In genomic region chr6:43334466-43335095, GRCh38 we compare ENCODE assay signal across 1 cellular context.
A peak's percentile ranks its signal among the peaks of the same experiment; 100 is the strongest.
TF ChIP-seq lines count a peak whose summit lies in the region.

No MANE protein-coding gene starts in this region.

TF ChIP-seq in HepG2, 621 proteins besides CTCF, POLR2A, EP300 and RAD21 (continues in another document):
- peak; percentile 59; the same call in 1 of the 2 replicates for TF ChIP-seq ARID5B (CRISPR knock-in tag; IDR thresholded peaks at IDR 0.05)
- no peak for TF ChIP-seq U2AF1 (optimal IDR thresholded peaks at IDR 0.05; ENCODE audit: low read depth, low read length)
- peak; percentile 80 for TF ChIP-seq ELF3 (CRISPR knock-in tag; IDR thresholded peaks at IDR 0.05)
- TF ChIP-seq ZBED4 (CRISPR knock-in tag; IDR thresholded peaks at IDR 0.05; ENCODE audit: borderline replicate concordance) = 0 out of 2 replicates have a peak, but pooled peaks have one; percentile 33
- 0 out of 2 replicates have a peak, but pooled peaks have one; percentile 39 for TF ChIP-seq ERF (CRISPR knock-in tag; IDR thresholded peaks at IDR 0.05)
- no peak for TF ChIP-seq ZHX1 (CRISPR knock-in tag; IDR thresholded peaks at IDR 0.05; ENCODE audit: low read depth)
- 0 out of 2 replicates have a peak, but pooled peaks have one; percentile 25 for TF ChIP-seq MED1 (CRISPR knock-in tag; IDR thresholded peaks at IDR 0.05)
- TF ChIP-seq SP1 (IDR thresholded peaks at IDR 0.05) = no peak
- no peak; the same call in 1 of the 2 replicates for TF ChIP-seq SP1 (CRISPR knock-in tag; IDR thresholded peaks at IDR 0.05)
- TF ChIP-seq FOXA3 (CRISPR knock-in tag; IDR thresholded peaks at IDR 0.05) = 0 out of 2 replicates have a peak, but pooled peaks have one; percentile 30
- TF ChIP-seq ZSCAN5A (CRISPR knock-in tag; IDR thresholded peaks at IDR 0.05; ENCODE audit: borderline replicate concordance) = no peak
- peak; percentile 41; the same call in 1 of the 2 replicates for TF ChIP-seq ZNF792 (CRISPR knock-in tag; IDR thresholded peaks at IDR 0.05)
- TF ChIP-seq RXRB (CRISPR knock-in tag; IDR thresholded peaks at IDR 0.05; ENCODE audit: borderline replicate concordance) = 0 out of 2 replicates have a peak, but pooled peaks have one; percentile 40
- TF ChIP-seq ZSCAN9 (CRISPR knock-in tag; IDR thresholded peaks at IDR 0.05; ENCODE audit: borderline replicate concordance) = peak; percentile 68; the same call in 1 of the 2 replicates
- TF ChIP-seq NFIB (CRISPR knock-in tag; IDR thresholded peaks at IDR 0.05; ENCODE audit: borderline replicate concordance) = no peak
- no peak for TF ChIP-seq TFDP2 (CRISPR knock-in tag; IDR thresholded peaks at IDR 0.05)
- TF ChIP-seq ARNT2 (CRISPR knock-in tag; IDR thresholded peaks at IDR 0.05; ENCODE audit: low read depth) = no peak
- TF ChIP-seq HDAC2 (CRISPR knock-in tag; IDR thresholded peaks at IDR 0.05) = 0 out of 2 replicates have a peak, but pooled peaks have one; percentile 18
- peak in 1 of 2 experiments; percentile 73; a peak in 2 of 4 replicates for TF ChIP-seq KLF16 (CRISPR knock-in tag; IDR thresholded peaks at IDR 0.05)
- TF ChIP-seq MLX (CRISPR knock-in tag; IDR thresholded peaks at IDR 0.05) = 0 out of 2 replicates have a peak, but pooled peaks have one; percentile 22
- TF ChIP-seq MIER2 (CRISPR knock-in tag; IDR thresholded peaks at IDR 0.05) = no peak
- TF ChIP-seq KDM3A (CRISPR knock-in tag; IDR thresholded peaks at IDR 0.05; ENCODE audit: low read depth) = 0 out of 2 replicates have a peak, but pooled peaks have one; percentile 33
- TF ChIP-seq GATAD2A (CRISPR knock-in tag; IDR thresholded peaks at IDR 0.05) = peak; percentile 68
- TF ChIP-seq ZGPAT (CRISPR knock-in tag; IDR thresholded peaks at IDR 0.05) = peak; percentile 52; the same call in 1 of the 2 replicates
- no peak for TF ChIP-seq FOXO4 (CRISPR knock-in tag; conservative IDR thresholded peaks at IDR 0.05)
- 0 out of 2 replicates have a peak, but pooled peaks have one; percentile 30 for TF ChIP-seq KLF9 (CRISPR knock-in tag; IDR thresholded peaks at IDR 0.05; ENCODE audit: low read depth)
- TF ChIP-seq HMG20A (CRISPR knock-in tag; IDR thresholded peaks at IDR 0.05; ENCODE audit: borderline replicate concordance) = peak; percentile 30; the same call in 1 of the 2 replicates
- TF ChIP-seq SOX5 (CRISPR knock-in tag; IDR thresholded peaks at IDR 0.05; ENCODE audit: borderline replicate concordance) = peak; percentile 22; the same call in 1 of the 2 replicates
- no peak for TF ChIP-seq ZNF552 (CRISPR knock-in tag; IDR thresholded peaks at IDR 0.05; ENCODE audit: borderline replicate concordance)
- 0 out of 2 replicates have a peak, but pooled peaks have one; percentile 19 for TF ChIP-seq ZNF557 (CRISPR knock-in tag; IDR thresholded peaks at IDR 0.05)
- 0 out of 2 replicates have a peak, but pooled peaks have one; percentile 30 for TF ChIP-seq ZNF124 (CRISPR knock-in tag; IDR thresholded peaks at IDR 0.05)
- TF ChIP-seq TSC22D2 (CRISPR knock-in tag; IDR thresholded peaks at IDR 0.05; ENCODE audit: borderline replicate concordance) = peak; percentile 72; the same call in 1 of the 2 replicates
- 0 out of 2 replicates have a peak, but pooled peaks have one; percentile 49 for TF ChIP-seq HOXA5 (CRISPR knock-in tag; IDR thresholded peaks at IDR 0.05)
- no peak for TF ChIP-seq ZNF597 (CRISPR knock-in tag; IDR thresholded peaks at IDR 0.05)
- no peak for TF ChIP-seq ZNF674 (CRISPR knock-in tag; IDR thresholded peaks at IDR 0.05; ENCODE audit: low read depth)
- TF ChIP-seq CBFB (CRISPR knock-in tag; IDR thresholded peaks at IDR 0.05) = no peak
- no peak for TF ChIP-seq ZNF660 (CRISPR knock-in tag; IDR thresholded peaks at IDR 0.05; ENCODE audit: borderline replicate concordance, low read depth)
- 0 out of 2 replicates have a peak, but pooled peaks have one; percentile 32 for TF ChIP-seq DMAP1 (CRISPR knock-in tag; IDR thresholded peaks at IDR 0.05)
- peak; percentile 40; the same call in 1 of the 2 replicates for TF ChIP-seq ZNF331 (CRISPR knock-in tag; IDR thresholded peaks at IDR 0.05)
- TF ChIP-seq KAT8 (CRISPR knock-in tag; IDR thresholded peaks at IDR 0.05) = 0 out of 2 replicates have a peak, but pooled peaks have one; percentile 45
